In genomic region chr19:1064661-1065605, GRCh38 we compare ENCODE assay signal across 1 cellular context.
TF ChIP-seq lines count a peak whose summit lies in the region.

No MANE protein-coding gene starts in this region.

TF ChIP-seq in HepG2, 621 proteins besides CTCF, POLR2A, EP300 and RAD21 (continued from another document and continues in another):
- TF ChIP-seq ZNF280B (CRISPR knock-in tag; IDR thresholded peaks at IDR 0.05; ENCODE audit: borderline replicate concordance) (no peak), HNF4G (IDR thresholded peaks at IDR 0.05; ENCODE audit: borderline replicate concordance, low read depth, low read length) (no peak), HNF4G (CRISPR knock-in tag; IDR thresholded peaks at IDR 0.05; ENCODE audit: borderline replicate concordance, low read depth) (no peak), ZNF549 (CRISPR knock-in tag; IDR thresholded peaks at IDR 0.05) (no peak), FOSL1 (CRISPR knock-in tag; IDR thresholded peaks at IDR 0.05; ENCODE audit: borderline replicate concordance) (no peak), MNT (IDR thresholded peaks at IDR 0.05) (no peak), ARID5B (CRISPR knock-in tag; IDR thresholded peaks at IDR 0.05) (peak; percentile 37; the same call in 1 of the 2 replicates), ZNF20 (CRISPR knock-in tag; IDR thresholded peaks at IDR 0.05) (no peak), ZNF503 (CRISPR knock-in tag; IDR thresholded peaks at IDR 0.05) (no peak), FOXM1 (CRISPR knock-in tag; IDR thresholded peaks at IDR 0.05) (no peak), MAFG (CRISPR knock-in tag; IDR thresholded peaks at IDR 0.05) (no peak), ZNF879 (CRISPR knock-in tag; IDR thresholded peaks at IDR 0.05) (no peak), POLR2AphosphoS2 (IDR thresholded peaks at IDR 0.05; ENCODE audit: low read depth, low read length) (no peak), SMARCC2 (IDR thresholded peaks at IDR 0.05) (no peak), ZNF354B (CRISPR knock-in tag; IDR thresholded peaks at IDR 0.05) (no peak), IRX3 (CRISPR knock-in tag; IDR thresholded peaks at IDR 0.05; ENCODE audit: borderline replicate concordance, low read depth) (no peak), ZFP41 (CRISPR knock-in tag; IDR thresholded peaks at IDR 0.05; ENCODE audit: borderline replicate concordance) (no peak), PHF21A (CRISPR knock-in tag; IDR thresholded peaks at IDR 0.05) (no peak), GZF1 (CRISPR knock-in tag; IDR thresholded peaks at IDR 0.05) (no peak), ZNF253 (CRISPR knock-in tag; IDR thresholded peaks at IDR 0.05; ENCODE audit: borderline replicate concordance) (no peak), ZNF530 (CRISPR knock-in tag; IDR thresholded peaks at IDR 0.05; ENCODE audit: low read depth) (no peak), SP5 (CRISPR knock-in tag; IDR thresholded peaks at IDR 0.05; ENCODE audit: borderline replicate concordance, low read depth) (no peak), CBFB (CRISPR knock-in tag; IDR thresholded peaks at IDR 0.05) (peak; percentile 68; the same call in 1 of the 2 replicates), SNAPC2 (CRISPR knock-in tag; IDR thresholded peaks at IDR 0.05) (no peak), DR1 (CRISPR knock-in tag; IDR thresholded peaks at IDR 0.05) (no peak), PRDM4 (CRISPR knock-in tag; IDR thresholded peaks at IDR 0.05; ENCODE audit: borderline replicate concordance) (no peak), TMF1 (CRISPR knock-in tag; IDR thresholded peaks at IDR 0.05; ENCODE audit: low read depth) (0 out of 2 replicates have a peak, but pooled peaks have one; percentile 5), SIN3B (IDR thresholded peaks at IDR 0.05; ENCODE audit: low read length) (no peak), ZNF704 (CRISPR knock-in tag; IDR thresholded peaks at IDR 0.05; ENCODE audit: borderline replicate concordance) (no peak), ZBTB49 (CRISPR knock-in tag; IDR thresholded peaks at IDR 0.05; ENCODE audit: borderline replicate concordance) (no peak), ZSCAN29 (CRISPR knock-in tag; conservative IDR thresholded peaks at IDR 0.05) (no peak), ZNF83 (CRISPR knock-in tag; IDR thresholded peaks at IDR 0.05; ENCODE audit: borderline replicate concordance) (no peak), POGZ (CRISPR knock-in tag; IDR thresholded peaks at IDR 0.05) (no peak), PTBP1 (IDR thresholded peaks at IDR 0.05; ENCODE audit: low read depth, low read length, poor library complexity, severe bottlenecking) (no peak), HMG20A (CRISPR knock-in tag; IDR thresholded peaks at IDR 0.05; ENCODE audit: borderline replicate concordance) (no peak), SOX6 (IDR thresholded peaks at IDR 0.05) (no peak), SOX6 (CRISPR knock-in tag; IDR thresholded peaks at IDR 0.05) (no peak; the same call in 1 of the 2 replicates), NR2F1 (CRISPR knock-in tag; IDR thresholded peaks at IDR 0.05) (no peak), ZNF329 (CRISPR knock-in tag; IDR thresholded peaks at IDR 0.05; ENCODE audit: low read depth) (peak; percentile 71; the same call in 1 of the 2 replicates), GPBP1L1 (CRISPR knock-in tag; IDR thresholded peaks at IDR 0.05) (no peak), ZNF678 (CRISPR knock-in tag; IDR thresholded peaks at IDR 0.05) (no peak), ZNF550 (CRISPR knock-in tag; IDR thresholded peaks at IDR 0.05; ENCODE audit: borderline replicate concordance) (no peak), ZNF17 (CRISPR knock-in tag; IDR thresholded peaks at IDR 0.05) (no peak), WIZ (CRISPR knock-in tag; IDR thresholded peaks at IDR 0.05) (no peak; the same call in 1 of the 2 replicates), ZNF124 (CRISPR knock-in tag; IDR thresholded peaks at IDR 0.05) (no peak), PPARG (CRISPR knock-in tag; conservative IDR thresholded peaks at IDR 0.05) (no peak), ZNF430 (CRISPR knock-in tag; IDR thresholded peaks at IDR 0.05) (no peak), SMYD3 (CRISPR knock-in tag; IDR thresholded peaks at IDR 0.05) (no peak), KMT2B (CRISPR knock-in tag; IDR thresholded peaks at IDR 0.05) (no peak), ZNF441 (CRISPR knock-in tag; IDR thresholded peaks at IDR 0.05; ENCODE audit: borderline replicate concordance) (0 out of 2 replicates have a peak, but pooled peaks have one; percentile 36), ATF6 (CRISPR knock-in tag; conservative IDR thresholded peaks at IDR 0.05) (no peak), MBNL3 (CRISPR knock-in tag; conservative IDR thresholded peaks at IDR 0.05) (no peak)
